In the genomic region with DNA sequence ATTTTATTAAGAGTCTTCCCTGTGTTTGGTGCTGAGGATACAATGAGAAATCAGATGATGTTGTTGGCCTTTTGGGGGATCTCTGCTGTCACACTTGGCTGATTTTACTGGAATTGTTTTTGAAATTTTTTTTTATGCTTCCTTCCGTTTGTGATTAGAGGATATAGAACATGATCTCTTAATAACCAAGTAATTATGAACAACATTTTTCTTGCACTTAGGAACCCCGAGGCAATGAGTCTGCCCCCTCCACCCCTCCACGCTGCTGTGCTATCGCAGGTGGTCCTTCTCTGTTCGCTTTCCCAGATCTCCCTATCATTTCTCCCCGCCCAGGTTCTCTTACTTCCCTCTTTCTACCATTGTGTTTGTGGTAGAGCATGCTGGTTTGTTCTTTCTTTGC, we compare ENCODE assay signal across 24 cellular contexts.
DNase-seq lines count a peak whose midpoint lies in the region; ATAC-seq and TF ChIP-seq lines count a peak whose summit lies in the region.
"Had no signal": no experiment of that assay in that cellular context is flagged by ENCODE, and none has a peak within 500 bp of the region (broad histone marks: within the 10 kb centered on the region; RNA-seq: fewer than 3 reads in every experiment).

No MANE protein-coding gene starts in this region.

- peaks cover 41% of the 10 kb centered on the region for H3F3A ChIP-seq in DOHH2 (ENCODE audit: control insufficient read depth, insufficient read depth)

- CTCF ChIA-PET in activated CD8-positive, alpha-beta T cell treated with anti-CD3 and anti-CD28 coated beads for 36 hours (lab: Charles Lee), result no interaction called here
- CTCF ChIA-PET in activated CD8-positive, alpha-beta T cell treated with anti-CD3 and anti-CD28 coated beads, Interleukin-2, amount 10 ng/mL, durations not matched to agents 7 days and 5 days (lab: Charles Lee), result no interaction called here
- CTCF ChIA-PET in OCI-LY7 (lab: Charles Lee; ENCODE audit: unreplicated experiment), result no interaction called here

- peaks cover 27% of the 10 kb centered on the region for H3K36me3 Mint-ChIP-seq in activated CD8-positive, alpha-beta T cell treated with anti-CD3 and anti-CD28 coated beads for 36 hours (ENCODE audit: low read depth)
- H3K36me3 Mint-ChIP-seq in activated CD8-positive, alpha-beta T cell treated with anti-CD3 and anti-CD28 coated beads, Interleukin-2, amount 10 ng/mL, durations not matched to agents 7 days and 5 days (ENCODE audit: low read depth), result peaks cover 20% of the 10 kb centered on the region
- peaks cover 36% of the 10 kb centered on the region for H3K36me3 Mint-ChIP-seq in memory B cell

- peak overlapping the region; percentile 99 for H3K4me2 ChIP-seq in DOHH2 (ENCODE audit: low read length)
- H3K4me2 ChIP-seq in OCI-LY7 (ENCODE audit: low read length), result peak overlapping the region; percentile 62
- H3K4me2 ChIP-seq: A549, smooth muscle cell had no signal

- H3K27me3 ChIP-seq in DOHH2 (ENCODE audit: control insufficient read depth, low read length), result no peaks in the 10 kb centered on the region
- H3K27me3 ChIP-seq: brain microvascular endothelial cell, vagina had no signal

- WGBS in lower leg skin, 2 donors, result 57 to 60% methylated on average over 6 of the region's 6 CpGs

- H4K20me1 ChIP-seq in DOHH2 (ENCODE audit: control insufficient read depth, insufficient read depth, low read depth, low read length), result no peaks in the 10 kb centered on the region
- H4K20me1 ChIP-seq in OCI-LY7 (ENCODE audit: insufficient read depth, low read length), result no peaks in the 10 kb centered on the region

- H3K27ac Mint-ChIP-seq in activated CD8-positive, alpha-beta T cell treated with anti-CD3 and anti-CD28 coated beads for 36 hours, result peak overlapping the region; percentile 37
- no peak overlapping the region for H3K27ac Mint-ChIP-seq in activated CD8-positive, alpha-beta T cell treated with anti-CD3 and anti-CD28 coated beads, Interleukin-2, amount 10 ng/mL, durations not matched to agents 7 days and 5 days
- H3K27ac Mint-ChIP-seq in memory B cell, result peak overlapping the region; percentile 28
- H3K27ac Mint-ChIP-seq: nephron, progenitor cell of endocrine pancreas had no signal

- H3K27ac ChIP-seq in DOHH2 (ENCODE audit: low read depth, low read length) (peak overlapping the region; percentile 99), OCI-LY7 (ENCODE audit: low read depth, low read length, poor library complexity, severe bottlenecking) (no peak overlapping the region)
- H3K27ac ChIP-seq: A549, brain microvascular endothelial cell, vagina had no signal

- no peak for ATAC-seq in activated CD8-positive, alpha-beta T cell treated with anti-CD3 and anti-CD28 coated beads for 36 hours
- ATAC-seq in activated CD8-positive, alpha-beta T cell treated with anti-CD3 and anti-CD28 coated beads, Interleukin-2, amount 10 ng/mL, durations not matched to agents 7 days and 5 days, result no peak
- ATAC-seq in memory B cell (ENCODE audit: low read depth), result no peak
- ATAC-seq: A549; activated naive CD4-positive, alpha-beta T cell treated with anti-CD3 and anti-CD28 coated beads, Interleukin-2, amount 50 U/mL, for 72 hours; activated T-cell treated with anti-CD3 and anti-CD28 coated beads, Interleukin-2, amount 50 U/mL, for 4 hours had no signal

- H3K9me2 ChIP-seq in DOHH2 (replicated peaks; ENCODE audit: control insufficient read depth, low read length) (no peaks in the 10 kb centered on the region), OCI-LY7 (ENCODE audit: insufficient read depth, low read length) (no peaks in the 10 kb centered on the region)

- H3K27me3 Mint-ChIP-seq in activated CD8-positive, alpha-beta T cell treated with anti-CD3 and anti-CD28 coated beads for 36 hours, result no peaks in the 10 kb centered on the region
- no peaks in the 10 kb centered on the region for H3K27me3 Mint-ChIP-seq in activated CD8-positive, alpha-beta T cell treated with anti-CD3 and anti-CD28 coated beads, Interleukin-2, amount 10 ng/mL, durations not matched to agents 7 days and 5 days (ENCODE audit: low read depth)
- H3K27me3 Mint-ChIP-seq in memory B cell, result no peaks in the 10 kb centered on the region
- H3K27me3 Mint-ChIP-seq: IgD-negative memory B cell, progenitor cell of endocrine pancreas had no signal

- H2AFZ ChIP-seq in OCI-LY7 (ENCODE audit: low read length), result no peak overlapping the region

- no peak overlapping the region for H3K4me3 Mint-ChIP-seq in activated CD8-positive, alpha-beta T cell treated with anti-CD3 and anti-CD28 coated beads for 36 hours
- no peak overlapping the region for H3K4me3 Mint-ChIP-seq in activated CD8-positive, alpha-beta T cell treated with anti-CD3 and anti-CD28 coated beads, Interleukin-2, amount 10 ng/mL, durations not matched to agents 7 days and 5 days
- H3K4me3 Mint-ChIP-seq in memory B cell, result peak overlapping the region; percentile 38
- H3K4me3 Mint-ChIP-seq: activated T-cell treated with anti-CD3 and anti-CD28 coated beads, Interleukin-2, amount 50 U/mL, for 4 hours; nephron had no signal

- BruUV-seq in OCI-LY7 (replicated peaks; lab: Mats Ljungman, UMichigan), result no TSS peak

- POLR2A ChIA-PET in activated CD8-positive, alpha-beta T cell treated with anti-CD3 and anti-CD28 coated beads for 36 hours (lab: Charles Lee), result no interaction called here
- POLR2A ChIA-PET in activated CD8-positive, alpha-beta T cell treated with anti-CD3 and anti-CD28 coated beads, Interleukin-2, amount 10 ng/mL, durations not matched to agents 7 days and 5 days (lab: Charles Lee), result interaction anchor here (0.7 kb wide), 1 partner anchor 50 kb away, joined by 3 read pairs; no protein-coding TSS in a partner anchor
- POLR2A ChIA-PET in OCI-LY7 (lab: Charles Lee), result interaction anchor here (0.7 to 0.9 kb wide), 3 partner anchors 9 to 174 kb away, joined by 3 to 4 read pairs (median 3); no protein-coding TSS in a partner anchor

- H3K4me1 Mint-ChIP-seq in activated CD8-positive, alpha-beta T cell treated with anti-CD3 and anti-CD28 coated beads for 36 hours (ENCODE audit: low read depth), result peaks cover 14% of the 10 kb centered on the region
- H3K4me1 Mint-ChIP-seq in activated CD8-positive, alpha-beta T cell treated with anti-CD3 and anti-CD28 coated beads, Interleukin-2, amount 10 ng/mL, durations not matched to agents 7 days and 5 days (ENCODE audit: low read depth), result no peaks in the 10 kb centered on the region
- peaks cover 16% of the 10 kb centered on the region for H3K4me1 Mint-ChIP-seq in memory B cell

- H3K36me3 ChIP-seq in DOHH2 (ENCODE audit: control insufficient read depth, low read length) (peaks cover 74% of the 10 kb centered on the region), OCI-LY7 (ENCODE audit: insufficient read depth, low read length) (peaks cover 54% of the 10 kb centered on the region)

- intact Hi-C loops in activated CD8-positive, alpha-beta T cell treated with anti-CD3 and anti-CD28 coated beads for 36 hours (cut with micrococcal nuclease), result no loop called here
- intact Hi-C loops in OCI-LY7 (cut with micrococcal nuclease; ENCODE audit: unreplicated experiment), result no loop called here
- intact Hi-C loops in lower leg skin (cut with DNase I; ENCODE audit: low total_unique reads), result no loop called here

- no peak for TF ChIP-seq POLR2A in lower leg skin (IDR thresholded peaks at IDR 0.05)

- peaks cover 84% of the 10 kb centered on the region for H3K4me1 ChIP-seq in DOHH2 (ENCODE audit: control insufficient read depth, low read length)
- H3K4me1 ChIP-seq in OCI-LY7 (ENCODE audit: insufficient read depth, low read length, poor library complexity, severe bottlenecking), result peaks cover 15% of the 10 kb centered on the region
- H3K4me1 ChIP-seq: A549 had no signal

- H3K4me3 ChIP-seq in DOHH2 (ENCODE audit: low read length) (peak overlapping the region; percentile 83), OCI-LY7 (ENCODE audit: low read depth, low read length, poor library complexity, severe bottlenecking) (peak overlapping the region; percentile 21), lower leg skin (ENCODE audit: low read depth, poor library complexity, severe bottlenecking) (no peak overlapping the region)
- H3K4me3 ChIP-seq: A549, smooth muscle cell, vagina had no signal

- H3K9me3 Mint-ChIP-seq in activated CD8-positive, alpha-beta T cell treated with anti-CD3 and anti-CD28 coated beads for 36 hours, result no peaks in the 10 kb centered on the region
- H3K9me3 Mint-ChIP-seq in activated CD8-positive, alpha-beta T cell treated with anti-CD3 and anti-CD28 coated beads, Interleukin-2, amount 10 ng/mL, durations not matched to agents 7 days and 5 days (ENCODE audit: insufficient read depth), result no peaks in the 10 kb centered on the region
- H3K9me3 Mint-ChIP-seq in memory B cell, result no peaks in the 10 kb centered on the region
- H3K9me3 Mint-ChIP-seq: activated naive CD4-positive, alpha-beta T cell treated with anti-CD3 and anti-CD28 coated beads, Interleukin-2, amount 50 U/mL, for 72 hours; activated T-cell treated with anti-CD3 and anti-CD28 coated beads, Interleukin-2, amount 50 U/mL, for 4 hours; IgD-negative memory B cell; nephron had no signal

- no peak for DNase-seq in activated CD8-positive, alpha-beta T cell treated with anti-CD3 and anti-CD28 coated beads for 36 hours
- no peak for DNase-seq in activated CD8-positive, alpha-beta T cell treated with anti-CD3 and anti-CD28 coated beads, Interleukin-2, amount 10 ng/mL, durations not matched to agents 7 days and 5 days
- DNase-seq in OCI-LY7 (ENCODE audit: low spot score) (no peak), memory B cell (ENCODE audit: low spot score in 2 of 2) (no peak), lower leg skin (ENCODE audit: low spot score in 2 of 2) (no peak), NCI-H510A (lab: John Stamatoyannopoulos, UW) (no peak), DMS53 treated with DMSO at 0.1 percent for 48 hours (lab: John Stamatoyannopoulos, UW; ENCODE audit: unreplicated experiment) (no peak)
- DNase-seq: activated T-cell treated with anti-CD3 and anti-CD28 coated beads, Interleukin-2, amount 50 U/mL, for 4 hours; brain microvascular endothelial cell; cortex of kidney; HCEC 1CT; kidney; mesenchymal stem cell; NCI-H526 treated with DMSO at 0.1 percent for 48 hours; SHP77 treated with DMSO at 0.1 percent for 48 hours; stimulated activated CD4-positive, alpha-beta T cell treated with anti-CD3 and anti-CD28 coated beads, Interleukin-4, amount 100 ng/mL, for 1 hour had no signal

- TF ChIP-seq CTCF in activated CD8-positive, alpha-beta T cell treated with anti-CD3 and anti-CD28 coated beads for 36 hours (IDR thresholded peaks at IDR 0.05), result no peak
- TF ChIP-seq CTCF in DOHH2 (IDR thresholded peaks at IDR 0.05; ENCODE audit: low read depth, low read length, poor library complexity, severe bottlenecking) (no peak), OCI-LY7 (conservative IDR thresholded peaks at IDR 0.05; ENCODE audit: low read length) (no peak), lower leg skin (IDR thresholded peaks at IDR 0.05) (no peak)

- peaks cover 85% of the 10 kb centered on the region for H3K79me2 ChIP-seq in DOHH2 (ENCODE audit: control insufficient read depth, low read length)
- H3K79me2 ChIP-seq in OCI-LY7 (ENCODE audit: insufficient read depth, low read depth, low read length), result no peaks in the 10 kb centered on the region

- H3K9me3 ChIP-seq in DOHH2 (ENCODE audit: control insufficient read depth, insufficient read depth, low read length) (no peaks in the 10 kb centered on the region), OCI-LY7 (ENCODE audit: low read length) (no peaks in the 10 kb centered on the region)
- H3K9me3 ChIP-seq: A549, vagina had no signal
